In the genomic region with DNA sequence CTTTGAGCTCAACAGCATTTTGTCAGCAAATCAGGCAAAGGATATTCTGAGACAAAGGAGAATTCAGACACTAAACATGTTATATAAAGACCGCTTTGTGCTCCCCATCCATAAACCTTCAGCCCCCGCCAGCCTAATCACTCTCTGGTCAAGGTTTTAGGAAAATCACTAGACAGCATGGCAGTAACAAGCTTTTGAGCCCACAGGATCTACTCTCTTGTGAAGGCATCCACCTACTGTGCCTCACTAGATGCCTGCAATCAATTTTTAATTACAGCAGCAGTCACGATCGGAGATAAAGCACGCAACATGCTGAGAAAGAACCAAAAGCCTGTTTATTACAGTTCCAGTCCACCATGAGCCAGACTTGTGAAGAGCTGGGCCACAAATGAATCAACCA, we compare ENCODE assay signal across 18 cellular contexts. TPM values are rescaled to one million over a fixed set of nuclear protein-coding genes. Genes with fewer than 3 reads are reported as not detected.
DNase-seq lines count a peak whose midpoint lies in the region; ATAC-seq, FAIRE-seq and TF ChIP-seq lines count a peak whose summit lies in the region.
"Had no signal": no experiment of that assay in that cellular context is flagged by ENCODE, and none has a peak within 500 bp of the region (broad histone marks: within the 10 kb centered on the region; RNA-seq: fewer than 3 reads in every experiment).

No MANE protein-coding gene starts in this region.

- no peak for FAIRE-seq in pancreas (lab: Jason Lieb, UNC)
- FAIRE-seq in D721Med (lab: Jason Lieb, UNC): no peak
- FAIRE-seq: H54 had no signal

- H3K27ac ChIP-seq in pancreas: peak overlapping the region in 1 of 4 donors; percentile 24
- H3K27ac ChIP-seq: SK-N-MC had no signal

- peaks cover 0 to 4% (median 0%) of the 10 kb centered on the region in 3 donors for H3K4me1 ChIP-seq in pancreas

- H3K27me3 ChIP-seq in pancreas: no peaks in the 10 kb centered on the region

- in situ Hi-C loops in SK-MEL-5 (cut with HindIII; ENCODE audit: low pct_unique_long_range_greater_than_20kb, low sequenced_read_pairs): no loop called here

- DNase-seq in AG09309 (ENCODE audit: low read depth) (peak; percentile 24), SK-MEL-5 (ENCODE audit: low read depth, low spot score) (peak; percentile 92), globus pallidus (ENCODE audit: low spot score) (peak; percentile 87), pancreas (peak in 2 of 6 donors; percentile 9 to 11), COLO668 (lab: John Stamatoyannopoulos, UW; ENCODE audit: unreplicated experiment) (no peak), left lobe of liver (ENCODE audit: low spot score) (no peak), D721Med (ENCODE audit: insufficient read length, low spot score) (no peak)
- no peak for DNase-seq in stimulated activated CD4-positive, alpha-beta T cell treated with anti-CD3 and anti-CD28 coated beads, Interleukin-4, amount 100 ng/mL, for 4 hours
- DNase-seq: 8988T; COR-L47; DMS53; NCI-H1436; NCI-H2081; NCI-H526; NK-92 treated with Interleukin-12 subunit alpha and Interleukin-12 subunit beta, amount 100 ng/mL, for 24 hours; OCI-M1 had no signal

- intact Hi-C loops in pancreas (cut with DNase I): no loop called here

- peak in 3 of 4 donors; percentile 31 to 65 (median 56) for ATAC-seq in pancreas
- ATAC-seq in left lobe of liver: no peak

- H3K36me3 ChIP-seq in pancreas: no peaks in the 10 kb centered on the region

- H3K4me3 ChIP-seq in AG09309 (ENCODE audit: control insufficient read depth, low read depth, low read length) (no peak overlapping the region), pancreas (no peak overlapping the region)
- H3K4me3 ChIP-seq: SK-N-MC had no signal

- TF ChIP-seq CTCF in AG09309 (IDR thresholded peaks at IDR 0.05; ENCODE audit: control insufficient read depth, insufficient read depth, low read depth, low read length, missing control alignments): no peak
- no peak for TF ChIP-seq CTCF in pancreas (IDR thresholded peaks at IDR 0.05)
- no peak for TF ChIP-seq CTCF in D721Med (IDR thresholded peaks at IDR 0.05; ENCODE audit: insufficient read depth, missing control alignments)

- H3K9me3 ChIP-seq in pancreas: no peaks in the 10 kb centered on the region

- WGBS in pancreas, 2 donors: 58 to 62% methylated on average over 5 of the region's 5 CpGs

RNA-seq across cellular contexts. Expression of a gene that starts 19.1 kb away (rescaled TPM):
- total RNA-seq in SK-MEL-5 (2014; rRNA removed; shearing (Covaris generic)): 0.69 and 0.83 TPM in 2 replicates
- polyA plus RNA-seq in SK-MEL-5 (2015; cell fraction: cytosol; rRNA removed): 1.2 and 1.4 TPM in 2 replicates
- polyA plus RNA-seq in SK-MEL-5 (2015; cell fraction: nucleus; rRNA removed): 2.7 and 3.2 TPM in 2 replicates
- total RNA-seq in pancreas: 1 to 10 TPM; 1.2 to 2.8 (median 2.2) TPM
- polyA plus RNA-seq in pancreas: 1 to 10 TPM; 1.5 to 4.2 TPM
- 0.03 TPM for total RNA-seq in left lobe of liver

Comparison
In these comparisons a context has a peak if more than half of its experiments do, and no peak if none do; other contexts are left out.
1. DNase-seq: peak in AG09309 (single experiment), SK-MEL-5 (single experiment) and globus pallidus (single experiment); none in COLO668 (single experiment), left lobe of liver (single experiment), stimulated activated CD4-positive, alpha-beta T cell treated with anti-CD3 and anti-CD28 coated beads, Interleukin-4, amount 100 ng/mL, for 4 hours (0 of 2) and D721Med (single experiment).